Comparison of ENCODE assay signal across 8 cellular contexts in the genomic region with DNA sequence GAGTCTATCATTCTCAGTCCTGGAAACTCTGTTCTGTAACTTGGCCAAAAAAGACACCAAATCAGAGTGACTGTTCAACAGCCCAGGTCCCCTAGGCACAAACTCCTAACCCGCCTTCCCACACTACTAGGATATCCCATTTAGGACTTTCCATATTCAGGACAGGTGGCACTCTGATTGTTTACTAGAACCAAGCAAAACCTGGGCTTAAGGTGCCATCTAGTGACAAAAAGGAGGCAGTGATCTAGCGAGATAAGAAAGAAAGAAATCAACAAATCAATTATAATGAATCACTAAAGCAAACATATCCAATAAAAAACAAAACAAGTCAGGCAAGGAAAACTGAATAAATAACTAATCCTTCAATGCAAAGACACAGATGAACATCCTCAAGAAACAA.
DNase-seq lines count a peak whose midpoint lies in the region; ATAC-seq, FAIRE-seq and TF ChIP-seq lines count a peak whose summit lies in the region.

No MANE protein-coding gene starts in this region.

- H3K4me3 ChIP-seq in foreskin fibroblast (ENCODE audit: low read depth in 1 of 2, low read length in 2 of 2): no peak overlapping the region

- ATAC-seq in GM19452 (IDR thresholded peaks at IDR 0.05; ENCODE audit: unreplicated experiment) (no peak), HG02678 (IDR thresholded peaks at IDR 0.05; ENCODE audit: unreplicated experiment) (no peak)

- peak; percentile 49 for TF ChIP-seq CTCF in foreskin fibroblast (IDR thresholded peaks at IDR 0.05; ENCODE audit: low read depth, low read length)

- peak; percentile 15 for FAIRE-seq in RCC 7860 (lab: Jason Lieb, UNC)

- DNase-seq in AG08395 (ENCODE audit: low spot score) (peak; percentile 9), H4 (ENCODE audit: low spot score) (peak; percentile 58), RCC 7860 (ENCODE audit: low spot score) (peak; percentile 25), foreskin fibroblast (peak; percentile 24 to 65), hypothalamus (lab: John Stamatoyannopoulos, UW) (no peak)
- DNase-seq in stimulated activated CD4-positive, alpha-beta T cell treated with anti-CD3 and anti-CD28 coated beads, Interleukin-2, amount 100 ng/mL, for 24 hours: no peak

Comparison
In these comparisons a context has a peak if more than half of its experiments do, and no peak if none do; other contexts are left out.
1. DNase-seq: peak in AG08395 (single experiment), H4 (single experiment), RCC 7860 (single experiment) and foreskin fibroblast (2 of 2); none in stimulated activated CD4-positive, alpha-beta T cell treated with anti-CD3 and anti-CD28 coated beads, Interleukin-2, amount 100 ng/mL, for 24 hours (0 of 2) and hypothalamus (0 of 51).